ENCODE assay signal across 8 cellular contexts in genomic region chr4:184416913-184417734, GRCh38. TPM values are rescaled to one million over a fixed set of nuclear protein-coding genes. Genes with fewer than 3 reads are reported as not detected.
DNase-seq lines count a peak whose midpoint lies in the region; ATAC-seq, FAIRE-seq and TF ChIP-seq lines count a peak whose summit lies in the region.

No MANE protein-coding gene starts in this region.

- ATAC-seq in HG02759 (IDR thresholded peaks at IDR 0.05; ENCODE audit: unreplicated experiment): peak; percentile 76
- peak; percentile 65 for ATAC-seq in naive thymus-derived CD4-positive, alpha-beta T cell
- no peak for ATAC-seq in GM18520 (IDR thresholded peaks at IDR 0.05; ENCODE audit: unreplicated experiment)

- no peaks in the 10 kb centered on the region for H3K27me3 ChIP-seq in Peyer's patch
- no peaks in the 10 kb centered on the region for H3K27me3 ChIP-seq in naive thymus-derived CD4-positive, alpha-beta T cell (ENCODE audit: control insufficient read depth in 2 of 2, insufficient read depth in 2 of 2, low read length in 2 of 2)

- TF ChIP-seq POLR2A in GM15510 (IDR thresholded peaks at IDR 0.05; ENCODE audit: borderline replicate concordance, extremely low read depth, insufficient read length) (peak; percentile 25), Peyer's patch (IDR thresholded peaks at IDR 0.05) (no peak)

- TF ChIP-seq CTCF in Peyer's patch (IDR thresholded peaks at IDR 0.05) (no peak), D721Med (IDR thresholded peaks at IDR 0.05; ENCODE audit: insufficient read depth, missing control alignments) (no peak), endothelial cell (IDR thresholded peaks at IDR 0.05; ENCODE audit: unreplicated experiment) (no peak)

- H3K9me3 Mint-ChIP-seq in naive thymus-derived CD4-positive, alpha-beta T cell: peaks cover 0 to 2% (median 0%) of the 10 kb centered on the region in 11 donors
- H3K9me3 Mint-ChIP-seq in endothelial cell (ENCODE audit: unreplicated experiment): no peaks in the 10 kb centered on the region

- H3K36me3 ChIP-seq in Peyer's patch: peaks cover 0 to 14% (median 0%) of the 10 kb centered on the region in 3 donors
- H3K36me3 ChIP-seq in naive thymus-derived CD4-positive, alpha-beta T cell (ENCODE audit: control insufficient read depth in 2 of 3, insufficient read depth in 3 of 3, low read length in 3 of 3): peaks cover 0 to 14% (median 4%) of the 10 kb centered on the region in 3 experiments

- no peaks in the 10 kb centered on the region for H3K9me3 ChIP-seq in Peyer's patch
- no peaks in the 10 kb centered on the region for H3K9me3 ChIP-seq in naive thymus-derived CD4-positive, alpha-beta T cell (ENCODE audit: control insufficient read depth in 2 of 3, low read length in 3 of 3)

- no peaks in the 10 kb centered on the region for H3K27me3 Mint-ChIP-seq in naive thymus-derived CD4-positive, alpha-beta T cell
- H3K27me3 Mint-ChIP-seq in endothelial cell (ENCODE audit: unreplicated experiment): no peaks in the 10 kb centered on the region

- intact Hi-C loops in naive thymus-derived CD4-positive, alpha-beta T cell (cut with micrococcal nuclease): loop anchor here (1.0 to 10.0 kb wide), 14 partner anchors 8 to 912 kb away; partner anchors contain the start of genes CASP3 (in 2 of the 2), IRF2 (in 2 of the 2), PRIMPOL (in 2 of the 2) and CENPU (in 1 of the 2)

- H3K4me1 ChIP-seq in Peyer's patch: peaks cover 0 to 24% (median 15%) of the 10 kb centered on the region in 4 donors
- H3K4me1 ChIP-seq in naive thymus-derived CD4-positive, alpha-beta T cell (ENCODE audit: control insufficient read depth in 2 of 2, insufficient read depth in 2 of 2, low read length in 2 of 2): peaks cover 35 to 51% of the 10 kb centered on the region in 2 donors

- DNase-seq in Peyer's patch (peak in 2 of 3 donors; percentile 47 to 66), amniotic epithelial cell (ENCODE audit: low read depth) (peak; percentile 47), D721Med (ENCODE audit: insufficient read length, low spot score) (no peak), endothelial cell (ENCODE audit: low spot score) (no peak)
- peak in 8 of 9 donors; percentile 27 to 59 (median 48) for DNase-seq in naive thymus-derived CD4-positive, alpha-beta T cell

- H3K36me3 Mint-ChIP-seq in naive thymus-derived CD4-positive, alpha-beta T cell: peaks cover 8 to 53% (median 29%) of the 10 kb centered on the region in 5 donors
- H3K36me3 Mint-ChIP-seq in endothelial cell (ENCODE audit: low read depth, unreplicated experiment): peaks cover 46% of the 10 kb centered on the region

- peak overlapping the region; percentile 69 to 82 (median 78) for H3K27ac ChIP-seq in Peyer's patch
- peak overlapping the region; percentile 74 for H3K27ac ChIP-seq in naive thymus-derived CD4-positive, alpha-beta T cell (ENCODE audit: low read depth, low read length)

- H3K4me3 Mint-ChIP-seq in naive thymus-derived CD4-positive, alpha-beta T cell: peak overlapping the region; percentile 71 to 94 (median 82)
- no peak overlapping the region for H3K4me3 Mint-ChIP-seq in endothelial cell (ENCODE audit: unreplicated experiment)

- H3K4me1 Mint-ChIP-seq in naive thymus-derived CD4-positive, alpha-beta T cell: peaks cover 41 to 83% (median 79%) of the 10 kb centered on the region in 7 donors
- H3K4me1 Mint-ChIP-seq in endothelial cell (ENCODE audit: unreplicated experiment): peaks cover 22% of the 10 kb centered on the region

- H3K27ac Mint-ChIP-seq in naive thymus-derived CD4-positive, alpha-beta T cell: peak overlapping the region; percentile 82 to 97 (median 95)
- H3K27ac Mint-ChIP-seq in endothelial cell (ENCODE audit: unreplicated experiment): no peak overlapping the region

- POLR2A ChIA-PET in naive thymus-derived CD4-positive, alpha-beta T cell (lab: Charles Lee): interaction anchor here (0.7 to 1.9 kb wide), 9 partner anchors 9 to 150 kb away, joined by 3 to 6 read pairs (median 3); partner anchors contain the start of gene IRF2

- CTCF ChIA-PET in naive thymus-derived CD4-positive, alpha-beta T cell (lab: Charles Lee): interaction anchor here (1.0 to 1.1 kb wide), 2 partner anchors 149 to 153 kb away, joined by 3 to 4 read pairs; no protein-coding TSS in a partner anchor

- peak overlapping the region; percentile 4 to 27 (median 22) for H3K4me3 ChIP-seq in Peyer's patch
- peak overlapping the region; percentile 64 for H3K4me3 ChIP-seq in naive thymus-derived CD4-positive, alpha-beta T cell (ENCODE audit: low read length)

- no peak for FAIRE-seq in D721Med (lab: Jason Lieb, UNC)

RNA-seq across cellular contexts. Expression of gene IRF2, which starts 57.2 kb away (rescaled TPM):
- total RNA-seq in Peyer's patch: 10 to 100 TPM; 28.0 to 42.8 (median 39.2) TPM
- 10 to 100 TPM; 31.2 to 86.3 (median 75.0) TPM for total RNA-seq in naive thymus-derived CD4-positive, alpha-beta T cell
- polyA plus RNA-seq in naive thymus-derived CD4-positive, alpha-beta T cell: 10 to 100 TPM; 83.5 to 87.0 TPM
- 27.6 TPM for total RNA-seq in endothelial cell (ENCODE audit: unreplicated experiment)

Comparison
In these comparisons a context has a peak if more than half of its experiments do, and no peak if none do; other contexts are left out.
1. DNase-seq: peak in Peyer's patch (2 of 3), amniotic epithelial cell (single experiment) and naive thymus-derived CD4-positive, alpha-beta T cell (8 of 9); none in D721Med (single experiment) and endothelial cell (single experiment).